Comparison of ENCODE assay signal across 25 cellular contexts in genomic region chr16:1196494-1196893, GRCh38. TPM values are rescaled to one million over a fixed set of nuclear protein-coding genes. Genes with fewer than 3 reads are reported as not detected.
"Had no signal": no experiment of that assay in that cellular context is flagged by ENCODE, and none has a peak within 500 bp of the region (broad histone marks: within the 10 kb centered on the region; RNA-seq: fewer than 3 reads in every experiment).

No MANE protein-coding gene starts in this region.

- FAIRE-seq: bronchial epithelial cell, TTC549 had no signal

- H2AFZ ChIP-seq: hepatocyte had no signal

- H3K9me3 ChIP-seq: gastrocnemius medialis, mucosa of descending colon, spleen, tibial nerve had no signal

- DNase-seq: activated CD4-positive, alpha-beta T cell treated with anti-CD3 and anti-CD28 coated beads, Interleukin-2, amount 50 U/mL, for 1 hour; activated CD4-positive, CD25-positive, alpha-beta regulatory T cell treated with anti-CD3 and anti-CD28 coated beads, Interleukin-2, amount 50 U/mL, for 72 hours; activated CD8-positive, alpha-beta T cell treated with anti-CD3 and anti-CD28 coated beads for 36 hours; activated T-cell treated with anti-CD3 and anti-CD28 coated beads, Interleukin-2, amount 50 U/mL, for 48 hours; anterior cingulate cortex; gastrocnemius medialis; islet precursor cell; left ventricle myocardium superior; mucosa of descending colon; posterior cingulate gyrus; right cardiac atrium; spleen; stimulated activated naive CD4-positive, alpha-beta T cell treated with Interleukin-2 at 50 U/mL for 16 hours; T-helper 1 cell had no signal

- H3K36me3 ChIP-seq: gastrocnemius medialis, spleen, tibial nerve had no signal

- H3K27me3 ChIP-seq: hepatocyte had no signal

- ATAC-seq: activated CD8-positive, alpha-beta T cell treated with anti-CD3 and anti-CD28 coated beads for 36 hours; gastrocnemius medialis; left ventricle myocardium superior; mucosa of descending colon; natural killer cell treated with Interleukin-12 subunit alpha and Interleukin-12 subunit beta and Interleukin-15 and Interleukin-18, amount 100 ng/mL, for 72 hours; right cardiac atrium had no signal

- H3K4me2 ChIP-seq: hepatocyte had no signal

- H3K4me3 ChIP-seq: gastrocnemius medialis, hepatocyte, mucosa of descending colon, spleen, tibial nerve had no signal

- H3K79me2 ChIP-seq: hepatocyte had no signal

- H3K4me1 ChIP-seq: gastrocnemius medialis had no signal

- H3K27ac ChIP-seq: gastrocnemius medialis, hepatocyte, spleen, tibial nerve had no signal

RNA-seq across cellular contexts. Expression of gene TPSG1, which starts 28.6 kb away (rescaled TPM):
- total RNA-seq: activated CD8-positive, alpha-beta T cell treated with anti-CD3 and anti-CD28 coated beads for 36 hours; activated T-helper 2 cell treated with anti-CD3 and anti-CD28 coated beads, Interferon-gamma antibody, Interleukin-2, Interleukin-4, amounts not matched to agents 10 μg/mL and 5 μg/mL and 100 μg/mL, durations not matched to agents 14 hours and 24 hours and 36 hours; bronchial epithelial cell; left ventricle myocardium superior; lung microvascular endothelial cell; mesenteric fat pad; myocyte; osteoblast; temporal lobe had no signal
- polyA plus RNA-seq: right cardiac atrium, spleen had no signal

RNA-seq across cellular contexts. Expression of gene TPSB2, which starts 33.5 kb away (rescaled TPM):
- total RNA-seq: activated CD8-positive, alpha-beta T cell treated with anti-CD3 and anti-CD28 coated beads for 36 hours; activated T-helper 2 cell treated with anti-CD3 and anti-CD28 coated beads, Interferon-gamma antibody, Interleukin-2, Interleukin-4, amounts not matched to agents 10 μg/mL and 5 μg/mL and 100 μg/mL, durations not matched to agents 14 hours and 24 hours and 36 hours; bronchial epithelial cell; hepatocyte; lung microvascular endothelial cell; myocyte; osteoblast; temporal lobe had no signal
- polyA plus RNA-seq: hepatocyte had no signal

RNA-seq across cellular contexts. Expression of gene CACNA1H, which starts 43.6 kb away (rescaled TPM):
- total RNA-seq: bronchial epithelial cell had no signal

RNA-seq across cellular contexts. Expression of gene TPSAB1, which starts 44.0 kb away (rescaled TPM):
- total RNA-seq: activated CD8-positive, alpha-beta T cell treated with anti-CD3 and anti-CD28 coated beads for 36 hours; activated T-helper 2 cell treated with anti-CD3 and anti-CD28 coated beads, Interferon-gamma antibody, Interleukin-2, Interleukin-4, amounts not matched to agents 10 μg/mL and 5 μg/mL and 100 μg/mL, durations not matched to agents 14 hours and 24 hours and 36 hours; bronchial epithelial cell; hepatocyte; lung microvascular endothelial cell; myocyte; osteoblast; temporal lobe had no signal
- polyA plus RNA-seq: hepatocyte had no signal

RNA-seq across cellular contexts. Expression of gene TPSD1, which starts 59.4 kb away (rescaled TPM):
- total RNA-seq: activated CD8-positive, alpha-beta T cell treated with anti-CD3 and anti-CD28 coated beads for 36 hours; activated T-helper 2 cell treated with anti-CD3 and anti-CD28 coated beads, Interferon-gamma antibody, Interleukin-2, Interleukin-4, amounts not matched to agents 10 μg/mL and 5 μg/mL and 100 μg/mL, durations not matched to agents 14 hours and 24 hours and 36 hours; bronchial epithelial cell; hepatocyte; lung microvascular endothelial cell; mesenteric fat pad; myocyte; natural killer cell treated with Interleukin-12 subunit alpha and Interleukin-12 subunit beta and Interleukin-15 and Interleukin-18, amount 100 ng/mL, for 72 hours; osteoblast; temporal lobe had no signal
- polyA plus RNA-seq: hepatocyte had no signal
